8 cellular contexts compared by ENCODE assay signal in the genomic region with DNA sequence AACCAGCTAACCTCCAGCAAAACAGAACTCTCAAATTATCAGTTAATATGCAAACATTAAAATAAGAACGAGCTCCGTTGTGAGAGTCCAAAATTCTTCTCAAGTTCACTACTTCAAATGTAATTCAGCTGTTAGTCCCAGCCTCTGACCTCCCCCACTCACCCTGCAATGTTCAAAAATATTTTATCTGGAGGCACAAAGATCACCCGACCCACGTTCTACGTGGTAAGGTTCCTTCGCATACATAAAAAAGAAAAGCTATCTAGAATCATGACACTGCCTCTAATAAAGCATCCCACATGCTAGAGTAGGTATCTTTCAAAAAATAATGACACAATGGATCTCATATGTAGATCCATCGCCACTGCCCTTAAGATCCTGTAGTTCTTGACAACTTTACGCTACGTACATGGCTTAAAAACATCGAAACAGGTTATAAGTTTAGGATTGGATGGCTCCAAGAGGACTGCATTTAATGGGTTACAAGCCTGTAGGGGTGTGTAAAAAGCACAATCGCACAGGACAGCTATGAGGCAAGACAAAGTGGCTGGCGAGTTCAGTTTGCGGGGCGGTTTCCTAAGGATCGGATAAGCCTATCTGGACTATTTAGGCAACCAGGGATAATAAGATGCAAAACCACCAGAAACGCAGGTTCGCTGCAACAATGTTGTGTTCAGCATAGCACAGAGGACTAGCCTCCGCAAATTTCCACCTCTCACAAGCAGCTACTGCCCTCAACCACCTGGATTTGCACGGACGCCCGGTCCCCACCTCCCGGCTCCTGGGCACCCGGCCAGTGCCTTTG. TPM values are rescaled to one million over a fixed set of nuclear protein-coding genes. Genes with fewer than 3 reads are reported as not detected.
A peak's percentile ranks its signal among the peaks of the same experiment; 100 is the strongest.
DNase-seq lines count a peak whose midpoint lies in the region; ATAC-seq and TF ChIP-seq lines count a peak whose summit lies in the region.

No MANE protein-coding gene starts in this region.

- H3K27me3 Mint-ChIP-seq in activated CD8-positive, alpha-beta memory T cell treated with anti-CD3 and anti-CD28 coated beads, Interleukin-2, amount 10 ng/mL, durations not matched to agents 7 days and 5 days, result peaks cover 4% of the 10 kb centered on the region

- CTCF ChIA-PET in activated CD8-positive, alpha-beta memory T cell treated with anti-CD3 and anti-CD28 coated beads, Interleukin-2, amount 10 ng/mL, durations not matched to agents 7 days and 5 days (lab: Charles Lee), result interaction anchor here (1.0 to 1.2 kb wide), 3 partner anchors 10 to 35 kb away, joined by 3 read pairs; no protein-coding TSS in a partner anchor

- peaks cover 25% of the 10 kb centered on the region for H3K36me3 ChIP-seq in NT2/D1 (ENCODE audit: insufficient read depth, insufficient read length, low read length)
- H3K36me3 ChIP-seq in mesodermal cell (ENCODE audit: control insufficient read depth, insufficient read depth, low read length), result peaks cover 26% of the 10 kb centered on the region
- peaks cover 2% of the 10 kb centered on the region for H3K36me3 ChIP-seq in urinary bladder (ENCODE audit: insufficient read depth)

- H3K27ac ChIP-seq in coronary artery, result peak overlapping the region; percentile 88 to 97
- H3K27ac ChIP-seq in mesodermal cell (ENCODE audit: low read depth, low read length, severe bottlenecking), result peak overlapping the region; percentile 89
- peak overlapping the region; percentile 97 for H3K27ac ChIP-seq in urinary bladder (ENCODE audit: low read depth)

- no peaks in the 10 kb centered on the region for H3K27me3 ChIP-seq in NT2/D1 (ENCODE audit: insufficient read depth, insufficient read length)

- H3K9me3 Mint-ChIP-seq in activated CD8-positive, alpha-beta memory T cell treated with anti-CD3 and anti-CD28 coated beads, Interleukin-2, amount 10 ng/mL, durations not matched to agents 7 days and 5 days (ENCODE audit: low read depth), result no peaks in the 10 kb centered on the region

- H3K4me1 Mint-ChIP-seq in activated CD8-positive, alpha-beta memory T cell treated with anti-CD3 and anti-CD28 coated beads, Interleukin-2, amount 10 ng/mL, durations not matched to agents 7 days and 5 days, result peaks cover 27% of the 10 kb centered on the region

- H3K4me3 Mint-ChIP-seq in activated CD8-positive, alpha-beta memory T cell treated with anti-CD3 and anti-CD28 coated beads, Interleukin-2, amount 10 ng/mL, durations not matched to agents 7 days and 5 days, result peak overlapping the region; percentile 88

- peak overlapping the region; percentile 72 for H3K4me3 ChIP-seq in NT2/D1 (ENCODE audit: insufficient read length, low read depth)
- peak overlapping the region; percentile 90 for H3K4me3 ChIP-seq in coronary artery
- H3K4me3 ChIP-seq in mesodermal cell (ENCODE audit: extremely low read depth, insufficient read depth, low read length, poor library complexity, severe bottlenecking), result peak overlapping the region; percentile 88
- H3K4me3 ChIP-seq in urinary bladder (ENCODE audit: low read depth, low read length), result peak overlapping the region; percentile 60

- peak; percentile 34 for ATAC-seq in activated CD8-positive, alpha-beta memory T cell treated with anti-CD3 and anti-CD28 coated beads, Interleukin-2, amount 10 ng/mL, durations not matched to agents 7 days and 5 days
- peak; percentile 10 for ATAC-seq in HG02759 (IDR thresholded peaks at IDR 0.05; ENCODE audit: unreplicated experiment)

- 0 to 1% methylated on average over 17 to 18 of the region's 23 CpGs for WGBS in mesodermal cell (ENCODE audit: insufficient coverage in 2 of 2), 2 experiments
- WGBS in urinary bladder, result under 1% methylated on average over 23 of the region's 23 CpGs

- no peak for DNase-seq in activated CD8-positive, alpha-beta memory T cell treated with anti-CD3 and anti-CD28 coated beads, Interleukin-2, amount 10 ng/mL, durations not matched to agents 7 days and 5 days
- DNase-seq in activated CD8-positive, alpha-beta memory T cell treated with anti-CD3 and anti-CD28 coated beads for 24 hours, result no peak
- peak; percentile 2 for DNase-seq in NT2/D1 (ENCODE audit: low read depth, low spot score)
- no peak for DNase-seq in coronary artery (ENCODE audit: low spot score)
- DNase-seq in NCI-H510A (lab: John Stamatoyannopoulos, UW), result no peak

- H3K36me3 Mint-ChIP-seq in activated CD8-positive, alpha-beta memory T cell treated with anti-CD3 and anti-CD28 coated beads, Interleukin-2, amount 10 ng/mL, durations not matched to agents 7 days and 5 days, result peaks cover 22% of the 10 kb centered on the region

- H3K9ac ChIP-seq in NT2/D1 (ENCODE audit: insufficient read length, low read depth), result peak overlapping the region; percentile 95

- H3K27ac Mint-ChIP-seq in activated CD8-positive, alpha-beta memory T cell treated with anti-CD3 and anti-CD28 coated beads, Interleukin-2, amount 10 ng/mL, durations not matched to agents 7 days and 5 days, result peak overlapping the region; percentile 97

- no peak for TF ChIP-seq CTCF in coronary artery (IDR thresholded peaks at IDR 0.05)

- H3K4me1 ChIP-seq in NT2/D1 (ENCODE audit: insufficient read depth, insufficient read length), result no peaks in the 10 kb centered on the region
- H3K4me1 ChIP-seq in mesodermal cell (ENCODE audit: control insufficient read depth, insufficient read depth, low read length, poor library complexity, severe bottlenecking), result peaks cover 7% of the 10 kb centered on the region
- no peaks in the 10 kb centered on the region for H3K4me1 ChIP-seq in urinary bladder (ENCODE audit: insufficient read depth)

- H3K9me3 ChIP-seq in NT2/D1 (ENCODE audit: insufficient read depth, low read length) (no peaks in the 10 kb centered on the region; the same call in 1 of the 2 replicates), mesodermal cell (ENCODE audit: control insufficient read depth, low read length) (no peaks in the 10 kb centered on the region)

RNA-seq across cellular contexts. Expression of a gene that starts 1.0 kb away (rescaled TPM):
- total RNA-seq in activated CD8-positive, alpha-beta memory T cell treated with anti-CD3 and anti-CD28 coated beads, Interleukin-2, amount 10 ng/mL, durations not matched to agents 7 days and 5 days, result 10 to 100 TPM; 25.2 to 29.4 TPM
- 15.4 TPM for polyA plus RNA-seq in mesodermal cell (2013, experiment 1 of 2)
- polyA plus RNA-seq in mesodermal cell (2013, experiment 2 of 2), result 19.6 TPM
- 76.4 TPM for total RNA-seq in urinary bladder
- 14.6 TPM for polyA plus RNA-seq in urinary bladder

RNA-seq across cellular contexts. Expression of a gene that starts 35.7 kb away (rescaled TPM):
- total RNA-seq in activated CD8-positive, alpha-beta memory T cell treated with anti-CD3 and anti-CD28 coated beads, Interleukin-2, amount 10 ng/mL, durations not matched to agents 7 days and 5 days, result under 1 TPM; 0.18 to 0.19 TPM
- polyA plus RNA-seq in mesodermal cell (2013, experiment 1 of 2), result 9.1 TPM
- 6.4 TPM for polyA plus RNA-seq in mesodermal cell (2013, experiment 2 of 2)
- 0.90 TPM for total RNA-seq in urinary bladder
- polyA plus RNA-seq in urinary bladder, result 0.87 TPM
